Comparison of ENCODE assay signal across 14 cellular contexts in genomic region chr12:113960030-113960429, GRCh38. TPM values are rescaled to one million over a fixed set of nuclear protein-coding genes. Genes with fewer than 3 reads are reported as not detected.
A peak's percentile ranks its signal among the peaks of the same experiment; 100 is the strongest.
DNase-seq lines count a peak whose midpoint lies in the region; ATAC-seq and TF ChIP-seq lines count a peak whose summit lies in the region.
"Had no signal": no experiment of that assay in that cellular context is flagged by ENCODE, and none has a peak within 500 bp of the region (broad histone marks: within the 10 kb centered on the region; RNA-seq: fewer than 3 reads in every experiment).

No MANE protein-coding gene starts in this region.

- peaks cover 71% of the 10 kb centered on the region for H3K36me3 Mint-ChIP-seq in activated CD8-positive, alpha-beta T cell treated with anti-CD3 and anti-CD28 coated beads for 36 hours (ENCODE audit: low read depth)
- peaks cover 30% of the 10 kb centered on the region for H3K36me3 Mint-ChIP-seq in activated CD8-positive, alpha-beta T cell treated with anti-CD3 and anti-CD28 coated beads, Interleukin-2, amount 10 ng/mL, durations not matched to agents 7 days and 5 days (ENCODE audit: low read depth)
- H3K36me3 Mint-ChIP-seq in activated naive CD8-positive, alpha-beta T cell treated with anti-CD3 and anti-CD28 coated beads, Interleukin-2, amount 50 U/mL, for 24 hours (ENCODE audit: low read depth) = peaks cover 63% of the 10 kb centered on the region
- H3K36me3 Mint-ChIP-seq in activated naive CD8-positive, alpha-beta T cell treated with anti-CD3 and anti-CD28 coated beads for 36 hours = peaks cover 32% of the 10 kb centered on the region
- peaks cover 44% of the 10 kb centered on the region for H3K36me3 Mint-ChIP-seq in central memory CD8-positive, alpha-beta T cell (ENCODE audit: insufficient read depth)
- H3K36me3 Mint-ChIP-seq in stimulated activated naive B cell treated with anti-CD40 and anti-IgM and Interleukin-4, amounts not matched to agents 10 μg/mL and 1 μg/mL and 100 μg/mL, for 72 hours = peaks cover 53 to 77% of the 10 kb centered on the region in 2 donors

- intact Hi-C loops in activated CD8-positive, alpha-beta T cell treated with anti-CD3 and anti-CD28 coated beads for 36 hours (cut with micrococcal nuclease) = no loop called here

- CTCF ChIA-PET in activated CD8-positive, alpha-beta T cell treated with anti-CD3 and anti-CD28 coated beads for 36 hours (lab: Charles Lee) = interaction anchor here (1.4 kb wide), 1 partner anchor 15 kb away, joined by 3 read pairs; no protein-coding TSS in a partner anchor
- CTCF ChIA-PET in activated CD8-positive, alpha-beta T cell treated with anti-CD3 and anti-CD28 coated beads, Interleukin-2, amount 10 ng/mL, durations not matched to agents 7 days and 5 days (lab: Charles Lee) = interaction anchor here (1.8 kb wide), 1 partner anchor 21 kb away, joined by 6 read pairs; no protein-coding TSS in a partner anchor

- POLR2A ChIA-PET in activated CD8-positive, alpha-beta T cell treated with anti-CD3 and anti-CD28 coated beads for 36 hours (lab: Charles Lee) = no interaction called here
- POLR2A ChIA-PET in activated CD8-positive, alpha-beta T cell treated with anti-CD3 and anti-CD28 coated beads, Interleukin-2, amount 10 ng/mL, durations not matched to agents 7 days and 5 days (lab: Charles Lee) = no interaction called here

- DNase-seq in activated CD8-positive, alpha-beta T cell treated with anti-CD3 and anti-CD28 coated beads for 36 hours = no peak
- no peak for DNase-seq in activated CD8-positive, alpha-beta T cell treated with anti-CD3 and anti-CD28 coated beads, Interleukin-2, amount 10 ng/mL, durations not matched to agents 7 days and 5 days
- DNase-seq in activated naive CD8-positive, alpha-beta T cell treated with anti-CD3 and anti-CD28 coated beads, Interleukin-2, amount 50 U/mL, for 24 hours = no peak
- no peak for DNase-seq in activated naive CD8-positive, alpha-beta T cell treated with anti-CD3 and anti-CD28 coated beads for 36 hours
- DNase-seq in central memory CD8-positive, alpha-beta T cell (ENCODE audit: low spot score in 2 of 2) = no peak
- no peak for DNase-seq in stimulated activated naive B cell treated with anti-CD40 and anti-IgM and Interleukin-4, amounts not matched to agents 10 μg/mL and 1 μg/mL and 100 μg/mL, for 72 hours
- DNase-seq in cerebellar cortex (ENCODE audit: low spot score) = no peak
- DNase-seq: ACHN; Calu3; CD4-positive, CD25-positive, alpha-beta regulatory T cell; DMS 273 treated with DMSO at 0.1 percent for 48 hours; H7 had no signal

- H3K4me3 Mint-ChIP-seq in activated CD8-positive, alpha-beta T cell treated with anti-CD3 and anti-CD28 coated beads for 36 hours = no peak overlapping the region
- no peak overlapping the region for H3K4me3 Mint-ChIP-seq in activated CD8-positive, alpha-beta T cell treated with anti-CD3 and anti-CD28 coated beads, Interleukin-2, amount 10 ng/mL, durations not matched to agents 7 days and 5 days
- no peak overlapping the region for H3K4me3 Mint-ChIP-seq in activated naive CD8-positive, alpha-beta T cell treated with anti-CD3 and anti-CD28 coated beads, Interleukin-2, amount 50 U/mL, for 24 hours
- H3K4me3 Mint-ChIP-seq in activated naive CD8-positive, alpha-beta T cell treated with anti-CD3 and anti-CD28 coated beads for 36 hours = no peak overlapping the region
- H3K4me3 Mint-ChIP-seq in central memory CD8-positive, alpha-beta T cell = no peak overlapping the region
- no peak overlapping the region for H3K4me3 Mint-ChIP-seq in stimulated activated naive B cell treated with anti-CD40 and anti-IgM and Interleukin-4, amounts not matched to agents 10 μg/mL and 1 μg/mL and 100 μg/mL, for 72 hours
- H3K4me3 Mint-ChIP-seq: CD4-positive, CD25-positive, alpha-beta regulatory T cell; GM23338 had no signal

- H3K27ac Mint-ChIP-seq in activated CD8-positive, alpha-beta T cell treated with anti-CD3 and anti-CD28 coated beads for 36 hours = peak overlapping the region; percentile 67
- no peak overlapping the region for H3K27ac Mint-ChIP-seq in activated CD8-positive, alpha-beta T cell treated with anti-CD3 and anti-CD28 coated beads, Interleukin-2, amount 10 ng/mL, durations not matched to agents 7 days and 5 days
- H3K27ac Mint-ChIP-seq in activated naive CD8-positive, alpha-beta T cell treated with anti-CD3 and anti-CD28 coated beads, Interleukin-2, amount 50 U/mL, for 24 hours = peak overlapping the region; percentile 70
- H3K27ac Mint-ChIP-seq in activated naive CD8-positive, alpha-beta T cell treated with anti-CD3 and anti-CD28 coated beads for 36 hours = no peak overlapping the region
- H3K27ac Mint-ChIP-seq in central memory CD8-positive, alpha-beta T cell (ENCODE audit: low read depth) = peak overlapping the region; percentile 58
- peak overlapping the region; percentile 31 for H3K27ac Mint-ChIP-seq in stimulated activated naive B cell treated with anti-CD40 and anti-IgM and Interleukin-4, amounts not matched to agents 10 μg/mL and 1 μg/mL and 100 μg/mL, for 72 hours
- H3K27ac Mint-ChIP-seq: CD4-positive, CD25-positive, alpha-beta regulatory T cell; GM23338 had no signal

- no peaks in the 10 kb centered on the region for H3K27me3 Mint-ChIP-seq in activated CD8-positive, alpha-beta T cell treated with anti-CD3 and anti-CD28 coated beads for 36 hours
- no peaks in the 10 kb centered on the region for H3K27me3 Mint-ChIP-seq in activated CD8-positive, alpha-beta T cell treated with anti-CD3 and anti-CD28 coated beads, Interleukin-2, amount 10 ng/mL, durations not matched to agents 7 days and 5 days (ENCODE audit: low read depth)
- H3K27me3 Mint-ChIP-seq in activated naive CD8-positive, alpha-beta T cell treated with anti-CD3 and anti-CD28 coated beads, Interleukin-2, amount 50 U/mL, for 24 hours = no peaks in the 10 kb centered on the region
- H3K27me3 Mint-ChIP-seq in activated naive CD8-positive, alpha-beta T cell treated with anti-CD3 and anti-CD28 coated beads for 36 hours = no peaks in the 10 kb centered on the region
- H3K27me3 Mint-ChIP-seq in central memory CD8-positive, alpha-beta T cell = no peaks in the 10 kb centered on the region
- H3K27me3 Mint-ChIP-seq in stimulated activated naive B cell treated with anti-CD40 and anti-IgM and Interleukin-4, amounts not matched to agents 10 μg/mL and 1 μg/mL and 100 μg/mL, for 72 hours = no peaks in the 10 kb centered on the region
- H3K27me3 Mint-ChIP-seq: CD4-positive, CD25-positive, alpha-beta regulatory T cell had no signal

- no peak for TF ChIP-seq CTCF in activated CD8-positive, alpha-beta T cell treated with anti-CD3 and anti-CD28 coated beads for 36 hours (IDR thresholded peaks at IDR 0.05)

- H3K9me3 Mint-ChIP-seq in activated CD8-positive, alpha-beta T cell treated with anti-CD3 and anti-CD28 coated beads for 36 hours = no peaks in the 10 kb centered on the region
- no peaks in the 10 kb centered on the region for H3K9me3 Mint-ChIP-seq in activated CD8-positive, alpha-beta T cell treated with anti-CD3 and anti-CD28 coated beads, Interleukin-2, amount 10 ng/mL, durations not matched to agents 7 days and 5 days (ENCODE audit: insufficient read depth)
- no peaks in the 10 kb centered on the region for H3K9me3 Mint-ChIP-seq in activated naive CD8-positive, alpha-beta T cell treated with anti-CD3 and anti-CD28 coated beads, Interleukin-2, amount 50 U/mL, for 24 hours
- H3K9me3 Mint-ChIP-seq in activated naive CD8-positive, alpha-beta T cell treated with anti-CD3 and anti-CD28 coated beads for 36 hours = no peaks in the 10 kb centered on the region
- H3K9me3 Mint-ChIP-seq in central memory CD8-positive, alpha-beta T cell = no peaks in the 10 kb centered on the region
- H3K9me3 Mint-ChIP-seq in stimulated activated naive B cell treated with anti-CD40 and anti-IgM and Interleukin-4, amounts not matched to agents 10 μg/mL and 1 μg/mL and 100 μg/mL, for 72 hours = no peaks in the 10 kb centered on the region
- H3K9me3 Mint-ChIP-seq: CD4-positive, CD25-positive, alpha-beta regulatory T cell; GM23338 had no signal

- no peak for ATAC-seq in activated CD8-positive, alpha-beta T cell treated with anti-CD3 and anti-CD28 coated beads for 36 hours
- ATAC-seq in activated CD8-positive, alpha-beta T cell treated with anti-CD3 and anti-CD28 coated beads, Interleukin-2, amount 10 ng/mL, durations not matched to agents 7 days and 5 days = no peak
- ATAC-seq in activated naive CD8-positive, alpha-beta T cell treated with anti-CD3 and anti-CD28 coated beads, Interleukin-2, amount 50 U/mL, for 24 hours = no peak
- ATAC-seq in central memory CD8-positive, alpha-beta T cell (replicated peaks; ENCODE audit: extremely low read depth, poor library complexity, severe bottlenecking) = no peak
- no peak for ATAC-seq in stimulated activated naive B cell treated with anti-CD40 and anti-IgM and Interleukin-4, amounts not matched to agents 10 μg/mL and 1 μg/mL and 100 μg/mL, for 72 hours (replicated peaks)
- no peak for ATAC-seq in GM18861 (IDR thresholded peaks at IDR 0.05; ENCODE audit: unreplicated experiment)
- ATAC-seq: GM23338 had no signal

- peaks cover 39% of the 10 kb centered on the region for H3K4me1 Mint-ChIP-seq in activated CD8-positive, alpha-beta T cell treated with anti-CD3 and anti-CD28 coated beads for 36 hours (ENCODE audit: low read depth)
- H3K4me1 Mint-ChIP-seq in activated CD8-positive, alpha-beta T cell treated with anti-CD3 and anti-CD28 coated beads, Interleukin-2, amount 10 ng/mL, durations not matched to agents 7 days and 5 days (ENCODE audit: low read depth) = peaks cover 31% of the 10 kb centered on the region
- H3K4me1 Mint-ChIP-seq in activated naive CD8-positive, alpha-beta T cell treated with anti-CD3 and anti-CD28 coated beads, Interleukin-2, amount 50 U/mL, for 24 hours = peaks cover 41% of the 10 kb centered on the region
- H3K4me1 Mint-ChIP-seq in activated naive CD8-positive, alpha-beta T cell treated with anti-CD3 and anti-CD28 coated beads for 36 hours = peaks cover 37% of the 10 kb centered on the region
- peaks cover 13% of the 10 kb centered on the region for H3K4me1 Mint-ChIP-seq in central memory CD8-positive, alpha-beta T cell
- peaks cover 31 to 36% of the 10 kb centered on the region in 2 donors for H3K4me1 Mint-ChIP-seq in stimulated activated naive B cell treated with anti-CD40 and anti-IgM and Interleukin-4, amounts not matched to agents 10 μg/mL and 1 μg/mL and 100 μg/mL, for 72 hours
- H3K4me1 Mint-ChIP-seq: GM23338 had no signal

RNA-seq across cellular contexts. Expression of gene RBM19, which starts 6.1 kb away (rescaled TPM):
- total RNA-seq in activated CD8-positive, alpha-beta T cell treated with anti-CD3 and anti-CD28 coated beads for 36 hours = 10 to 100 TPM; 66.9 to 67.7 TPM
- 10 to 100 TPM; 29.6 to 33.8 TPM for total RNA-seq in activated CD8-positive, alpha-beta T cell treated with anti-CD3 and anti-CD28 coated beads, Interleukin-2, amount 10 ng/mL, durations not matched to agents 7 days and 5 days
- total RNA-seq in activated naive CD8-positive, alpha-beta T cell treated with anti-CD3 and anti-CD28 coated beads for 36 hours = 10 to 100 TPM; 86.9 to 89.8 TPM

Comparison
In these comparisons a context has a peak if more than half of its experiments do, and no peak if none do; other contexts are left out.
1. H3K27ac Mint-ChIP-seq: peak in activated CD8-positive, alpha-beta T cell treated with anti-CD3 and anti-CD28 coated beads for 36 hours (single experiment), activated naive CD8-positive, alpha-beta T cell treated with anti-CD3 and anti-CD28 coated beads, Interleukin-2, amount 50 U/mL, for 24 hours (single experiment), central memory CD8-positive, alpha-beta T cell (single experiment) and stimulated activated naive B cell treated with anti-CD40 and anti-IgM and Interleukin-4, amounts not matched to agents 10 μg/mL and 1 μg/mL and 100 μg/mL, for 72 hours (single experiment); none in activated CD8-positive, alpha-beta T cell treated with anti-CD3 and anti-CD28 coated beads, Interleukin-2, amount 10 ng/mL, durations not matched to agents 7 days and 5 days (single experiment) and activated naive CD8-positive, alpha-beta T cell treated with anti-CD3 and anti-CD28 coated beads for 36 hours (single experiment).